ENCODE assay signal across 19 cellular contexts in genomic region chr20:38881806-38882440, GRCh38. TPM values are rescaled to one million over a fixed set of nuclear protein-coding genes. Genes with fewer than 3 reads are reported as not detected.
DNase-seq lines count a peak whose midpoint lies in the region; ATAC-seq and TF ChIP-seq lines count a peak whose summit lies in the region.
"Had no signal": no experiment of that assay in that cellular context is flagged by ENCODE, and none has a peak within 500 bp of the region (broad histone marks: within the 10 kb centered on the region; RNA-seq: fewer than 3 reads in every experiment).

No MANE protein-coding gene starts in this region.

- H3K27me3 ChIP-seq in SU-DHL-6 (ENCODE audit: low read length) (no peaks in the 10 kb centered on the region), esophagus squamous epithelium (peaks cover 0 to 58% (median 3%) of the 10 kb centered on the region in 4 donors)

- peaks cover 0 to 22% (median 4%) of the 10 kb centered on the region in 3 donors for H3K4me1 ChIP-seq in esophagus squamous epithelium
- H3K4me1 ChIP-seq: gastroesophageal sphincter had no signal

- H3K79me2 ChIP-seq in SU-DHL-6 (ENCODE audit: insufficient read depth, low read length) = peaks cover 93% of the 10 kb centered on the region

- H2AFZ ChIP-seq in SU-DHL-6 (ENCODE audit: low read depth, low read length, severe bottlenecking) = no peak overlapping the region

- H3K4me3 ChIP-seq in SU-DHL-6 (ENCODE audit: insufficient read depth, low read length, poor library complexity, severe bottlenecking) (peak overlapping the region; percentile 0), esophagus squamous epithelium (no peak overlapping the region)
- H3K4me3 ChIP-seq: gastroesophageal sphincter, left ventricle myocardium inferior, skin epidermis, transverse colon had no signal

- H3K36me3 ChIP-seq in SU-DHL-6 (ENCODE audit: low read length) = no peaks in the 10 kb centered on the region
- no peaks in the 10 kb centered on the region for H3K36me3 ChIP-seq in esophagus squamous epithelium
- H3K36me3 ChIP-seq: gastroesophageal sphincter, left ventricle myocardium inferior, transverse colon had no signal

- WGBS in esophagus squamous epithelium, 2 donors = 86 to 88% methylated on average over 4 of the region's 4 CpGs

- no peaks in the 10 kb centered on the region for H3K9me2 ChIP-seq in SU-DHL-6 (replicated peaks; ENCODE audit: insufficient read depth, low read length)

- peaks cover 42% of the 10 kb centered on the region for H3F3A ChIP-seq in SU-DHL-6 (ENCODE audit: insufficient read depth)

- peak overlapping the region; percentile 50 for H3K4me2 ChIP-seq in SU-DHL-6 (ENCODE audit: low read depth, low read length, poor library complexity, severe bottlenecking)

- peak overlapping the region; percentile 57 for H3K27ac Mint-ChIP-seq in activated CD4-positive, alpha-beta T cell treated with anti-CD3 and anti-CD28 coated beads, Interleukin-2, amount 10 ng/mL, durations not matched to agents 24 days and 14 days
- peak overlapping the region; percentile 94 for H3K27ac Mint-ChIP-seq in central memory CD8-positive, alpha-beta T cell (ENCODE audit: low read depth)
- peak overlapping the region; percentile 93 for H3K27ac Mint-ChIP-seq in stimulated activated memory B cell treated with anti-CD40 and anti-IgM and Interleukin-4, amounts not matched to agents 10 μg/mL and 1 μg/mL and 100 μg/mL, for 72 hours

- no peaks in the 10 kb centered on the region for H3K9me3 Mint-ChIP-seq in activated CD4-positive, alpha-beta T cell treated with anti-CD3 and anti-CD28 coated beads, Interleukin-2, amount 10 ng/mL, durations not matched to agents 24 days and 14 days
- no peaks in the 10 kb centered on the region for H3K9me3 Mint-ChIP-seq in central memory CD8-positive, alpha-beta T cell
- H3K9me3 Mint-ChIP-seq in stimulated activated memory B cell treated with anti-CD40 and anti-IgM and Interleukin-4, amounts not matched to agents 10 μg/mL and 1 μg/mL and 100 μg/mL, for 72 hours = peaks cover 2% of the 10 kb centered on the region

- no peaks in the 10 kb centered on the region for H4K20me1 ChIP-seq in SU-DHL-6 (ENCODE audit: low read depth, low read length)

- intact Hi-C loops in activated CD4-positive, alpha-beta T cell treated with anti-CD3 and anti-CD28 coated beads, Interleukin-2, amount 10 ng/mL, durations not matched to agents 24 days and 14 days (cut with micrococcal nuclease) = no loop called here
- intact Hi-C loops in esophagus squamous epithelium (cut with DNase I) = no loop called here

- peak overlapping the region; percentile 99 for H3K27ac ChIP-seq in SU-DHL-6 (ENCODE audit: low read depth, low read length)
- peak overlapping the region in 1 of 4 donors; percentile 34 for H3K27ac ChIP-seq in esophagus squamous epithelium
- H3K27ac ChIP-seq: gastroesophageal sphincter, HL-60, left ventricle myocardium inferior had no signal

- H3K9me3 ChIP-seq in SU-DHL-6 (ENCODE audit: insufficient read depth, low read length) (no peaks in the 10 kb centered on the region), esophagus squamous epithelium (no peaks in the 10 kb centered on the region)
- H3K9me3 ChIP-seq: gastroesophageal sphincter, left ventricle myocardium inferior, transverse colon had no signal

- no peaks in the 10 kb centered on the region for H3K27me3 Mint-ChIP-seq in activated CD4-positive, alpha-beta T cell treated with anti-CD3 and anti-CD28 coated beads, Interleukin-2, amount 10 ng/mL, durations not matched to agents 24 days and 14 days
- H3K27me3 Mint-ChIP-seq in central memory CD8-positive, alpha-beta T cell = no peaks in the 10 kb centered on the region
- no peaks in the 10 kb centered on the region for H3K27me3 Mint-ChIP-seq in stimulated activated memory B cell treated with anti-CD40 and anti-IgM and Interleukin-4, amounts not matched to agents 10 μg/mL and 1 μg/mL and 100 μg/mL, for 72 hours

- peaks cover 53% of the 10 kb centered on the region for H3K36me3 Mint-ChIP-seq in activated CD4-positive, alpha-beta T cell treated with anti-CD3 and anti-CD28 coated beads, Interleukin-2, amount 10 ng/mL, durations not matched to agents 24 days and 14 days (ENCODE audit: low read depth)
- peaks cover 17% of the 10 kb centered on the region for H3K36me3 Mint-ChIP-seq in central memory CD8-positive, alpha-beta T cell (ENCODE audit: insufficient read depth)
- H3K36me3 Mint-ChIP-seq in stimulated activated memory B cell treated with anti-CD40 and anti-IgM and Interleukin-4, amounts not matched to agents 10 μg/mL and 1 μg/mL and 100 μg/mL, for 72 hours = peaks cover 55% of the 10 kb centered on the region

- no peak for TF ChIP-seq CTCF in SU-DHL-6 (IDR thresholded peaks at IDR 0.05; ENCODE audit: insufficient read depth, low read length, poor library complexity, severe bottlenecking)
- no peak for TF ChIP-seq CTCF in esophagus squamous epithelium (IDR thresholded peaks at IDR 0.05)

- TF ChIP-seq POLR2A in esophagus squamous epithelium (IDR thresholded peaks at IDR 0.05) = no peak

- H3K9ac ChIP-seq in SU-DHL-6 (ENCODE audit: low read length) = peak overlapping the region; percentile 50

- H3K4me1 Mint-ChIP-seq in activated CD4-positive, alpha-beta T cell treated with anti-CD3 and anti-CD28 coated beads, Interleukin-2, amount 10 ng/mL, durations not matched to agents 24 days and 14 days = peaks cover 61% of the 10 kb centered on the region
- peaks cover 76% of the 10 kb centered on the region for H3K4me1 Mint-ChIP-seq in central memory CD8-positive, alpha-beta T cell
- peaks cover 89% of the 10 kb centered on the region for H3K4me1 Mint-ChIP-seq in stimulated activated memory B cell treated with anti-CD40 and anti-IgM and Interleukin-4, amounts not matched to agents 10 μg/mL and 1 μg/mL and 100 μg/mL, for 72 hours

- no peak for DNase-seq in activated CD4-positive, alpha-beta T cell treated with anti-CD3 and anti-CD28 coated beads, Interleukin-2, amount 10 ng/mL, durations not matched to agents 24 days and 14 days
- no peak for DNase-seq in activated CD4-positive, alpha-beta T cell treated with anti-CD3 and anti-CD28 coated beads, Interleukin-2, amount 50 U/mL, for 4 hours
- DNase-seq in central memory CD8-positive, alpha-beta T cell (ENCODE audit: low spot score in 2 of 2) = no peak
- DNase-seq in esophagus squamous epithelium (lab: John Stamatoyannopoulos, UW) (no peak), NCI-H1694 (lab: John Stamatoyannopoulos, UW) (no peak)
- DNase-seq: KG1; left ventricle myocardium inferior; NCI-H1092; NCI-H774; RPMI8226; stimulated activated CD4-positive, alpha-beta T cell treated with anti-CD3 and anti-CD28 coated beads, Interleukin-4, amount 100 ng/mL, for 4 hours; SW 1271; transverse colon had no signal

- H3K4me3 Mint-ChIP-seq in activated CD4-positive, alpha-beta T cell treated with anti-CD3 and anti-CD28 coated beads, Interleukin-2, amount 10 ng/mL, durations not matched to agents 24 days and 14 days = no peak overlapping the region
- H3K4me3 Mint-ChIP-seq in central memory CD8-positive, alpha-beta T cell = peak overlapping the region; percentile 61
- peak overlapping the region; percentile 71 for H3K4me3 Mint-ChIP-seq in stimulated activated memory B cell treated with anti-CD40 and anti-IgM and Interleukin-4, amounts not matched to agents 10 μg/mL and 1 μg/mL and 100 μg/mL, for 72 hours

- no peak for ATAC-seq in central memory CD8-positive, alpha-beta T cell (replicated peaks; ENCODE audit: extremely low read depth, poor library complexity, severe bottlenecking)
- ATAC-seq in stimulated activated memory B cell treated with anti-CD40 and anti-IgM and Interleukin-4, amounts not matched to agents 10 μg/mL and 1 μg/mL and 100 μg/mL, for 72 hours = no peak
- no peak for ATAC-seq in HG03280 (IDR thresholded peaks at IDR 0.05; ENCODE audit: unreplicated experiment)
- ATAC-seq: gastroesophageal sphincter had no signal

RNA-seq across cellular contexts. Expression of gene FAM83D, which starts 44.3 kb away (rescaled TPM):
- total RNA-seq in activated CD4-positive, alpha-beta T cell treated with anti-CD3 and anti-CD28 coated beads, Interleukin-2, amount 10 ng/mL, durations not matched to agents 24 days and 14 days = 12.9 and 13.7 TPM in 2 replicates
- total RNA-seq in esophagus squamous epithelium = 100 to 1,000 TPM in 1 of 4 donors, 10 to 100 TPM in 3; 53.8 to 105 (median 81.9) TPM
